Comparison of ENCODE assay signal across 8 cellular contexts in genomic region chr20:62924567-62925419, GRCh38. TPM values are rescaled to one million over a fixed set of nuclear protein-coding genes. Genes with fewer than 3 reads are reported as not detected.
A peak's percentile ranks its signal among the peaks of the same experiment; 100 is the strongest.
DNase-seq lines count a peak whose midpoint lies in the region; ATAC-seq, FAIRE-seq and TF ChIP-seq lines count a peak whose summit lies in the region.

No MANE protein-coding gene starts in this region.

- DNase-seq in activated naive CD4-positive, alpha-beta T cell treated with Interleukin-2 at 50 U/mL for 16 hours: no peak
- peak; percentile 42 for DNase-seq in SW480 (ENCODE audit: low spot score)
- peak; percentile 47 for DNase-seq in endothelial cell of umbilical vein (ENCODE audit: low read depth, low spot score)
- no peak for DNase-seq in DMS114 treated with DMSO at 0.1 percent for 48 hours (lab: John Stamatoyannopoulos, UW; ENCODE audit: unreplicated experiment)

- H2AFZ ChIP-seq in endothelial cell of umbilical vein (ENCODE audit: low read depth, low read length) (no peak overlapping the region), neural cell (ENCODE audit: low read depth, low read length) (no peak overlapping the region)

- TF ChIP-seq CTCF in endothelial cell of umbilical vein (IDR thresholded peaks at IDR 0.05; ENCODE audit: extremely low read depth in 1 of 2, insufficient read depth in 1 of 2, low read depth in 1 of 2, low read length in 2 of 2) (no peak), neural cell (IDR thresholded peaks at IDR 0.05; ENCODE audit: poor library complexity, severe bottlenecking) (no peak)

- H3K9me2 ChIP-seq in neural cell (ENCODE audit: insufficient read depth, low read length): no peaks in the 10 kb centered on the region

- CTCF ChIA-PET in endothelial cell of umbilical vein (lab: Charles Lee): interaction anchor here (0.9 to 1.8 kb wide), 4 partner anchors 13 to 48 kb away, joined by 3 to 6 read pairs (median 4); partner anchors contain the start of gene GID8

- FAIRE-seq in endothelial cell of umbilical vein (lab: Jason Lieb, UNC): no peak

- dilution Hi-C loops in endothelial cell of umbilical vein (cut with MboI; ENCODE audit: extremely low pct_ligation_motif_present, low sequenced_read_pairs): no loop called here

- TF ChIP-seq POLR2A in endothelial cell of umbilical vein (IDR thresholded peaks at IDR 0.05; ENCODE audit: low read depth, low read length): no peak

- no peaks in the 10 kb centered on the region for H3K27me3 ChIP-seq in endothelial cell of umbilical vein (ENCODE audit: control insufficient read depth in 2 of 2, insufficient read depth in 2 of 2, low read length in 2 of 2)
- H3K27me3 ChIP-seq in neural cell (ENCODE audit: insufficient read depth, low read depth, low read length): no peaks in the 10 kb centered on the region

- H3K4me1 ChIP-seq in endothelial cell of umbilical vein (ENCODE audit: control insufficient read depth, extremely low read depth, insufficient read depth, low read length): peaks cover 52% of the 10 kb centered on the region

- H3K4me2 ChIP-seq in endothelial cell of umbilical vein (ENCODE audit: insufficient read depth, low read length): peak overlapping the region; percentile 84
- peak overlapping the region; percentile 90 for H3K4me2 ChIP-seq in neural cell (ENCODE audit: low read length)

- H3K9ac ChIP-seq in endothelial cell of umbilical vein (replicated peaks; ENCODE audit: extremely low read depth, insufficient read depth, low read length): peak overlapping the region; percentile 83
- peak overlapping the region; percentile 97 for H3K9ac ChIP-seq in neural cell (ENCODE audit: low read length)

- H3K9me3 Mint-ChIP-seq in activated naive CD4-positive, alpha-beta T cell treated with anti-CD3 and anti-CD28 coated beads, Interleukin-2, amount 50 U/mL, for 24 hours: no peaks in the 10 kb centered on the region

- H3K36me3 ChIP-seq in endothelial cell of umbilical vein (ENCODE audit: control insufficient read depth in 2 of 2, extremely low read depth in 1 of 2, insufficient read depth in 2 of 2, low read length in 2 of 2) (no peaks in the 10 kb centered on the region), neural cell (ENCODE audit: insufficient read depth, low read length) (no peaks in the 10 kb centered on the region)

- H3K27me3 Mint-ChIP-seq in activated naive CD4-positive, alpha-beta T cell treated with anti-CD3 and anti-CD28 coated beads, Interleukin-2, amount 50 U/mL, for 24 hours: no peaks in the 10 kb centered on the region

- peak overlapping the region; percentile 95 for H3K27ac Mint-ChIP-seq in activated naive CD4-positive, alpha-beta T cell treated with anti-CD3 and anti-CD28 coated beads, Interleukin-2, amount 50 U/mL, for 24 hours

- TF ChIP-seq EP300 in neural cell (conservative IDR thresholded peaks at IDR 0.05; ENCODE audit: poor library complexity, severe bottlenecking): no peak

- H3K9me1 ChIP-seq in endothelial cell of umbilical vein (replicated peaks; ENCODE audit: control insufficient read depth, extremely low read depth, insufficient read depth, low read length): no peaks in the 10 kb centered on the region

- H3K9me3 ChIP-seq in endothelial cell of umbilical vein (replicated peaks; ENCODE audit: control insufficient read depth, insufficient read depth, low read length) (no peaks in the 10 kb centered on the region), neural cell (ENCODE audit: low read length) (no peaks in the 10 kb centered on the region)

- peak overlapping the region; percentile 58 for H3K27ac ChIP-seq in endothelial cell of umbilical vein (ENCODE audit: insufficient read depth, low read depth, low read length)
- H3K27ac ChIP-seq in neural cell (ENCODE audit: low read length): peak overlapping the region; percentile 92

- H3K36me3 Mint-ChIP-seq in activated naive CD4-positive, alpha-beta T cell treated with anti-CD3 and anti-CD28 coated beads, Interleukin-2, amount 50 U/mL, for 24 hours: peaks cover 2% of the 10 kb centered on the region

- H3F3A ChIP-seq in neural cell (ENCODE audit: insufficient read depth, low read length, poor library complexity, severe bottlenecking): peaks cover 3% of the 10 kb centered on the region

- H3K4me3 Mint-ChIP-seq in activated naive CD4-positive, alpha-beta T cell treated with anti-CD3 and anti-CD28 coated beads, Interleukin-2, amount 50 U/mL, for 24 hours: peak overlapping the region; percentile 96

- no peak for TF ChIP-seq RAD21 in neural cell (conservative IDR thresholded peaks at IDR 0.05)

- intact Hi-C loops in endothelial cell of umbilical vein (cut with micrococcal nuclease): no loop called here

- peaks cover 12% of the 10 kb centered on the region for H4K20me1 ChIP-seq in endothelial cell of umbilical vein (replicated peaks; ENCODE audit: control insufficient read depth, extremely low read depth, insufficient read depth, low read length)
- H4K20me1 ChIP-seq in neural cell (ENCODE audit: insufficient read depth): peaks cover 15% of the 10 kb centered on the region

- H3K79me2 ChIP-seq in endothelial cell of umbilical vein (ENCODE audit: control insufficient read depth, insufficient read depth, low read length): peaks cover 94% of the 10 kb centered on the region
- peaks cover 89% of the 10 kb centered on the region for H3K79me2 ChIP-seq in neural cell (replicated peaks; ENCODE audit: insufficient read depth, low read length)

- H3K4me1 Mint-ChIP-seq in activated naive CD4-positive, alpha-beta T cell treated with anti-CD3 and anti-CD28 coated beads, Interleukin-2, amount 50 U/mL, for 24 hours: peaks cover 66% of the 10 kb centered on the region

- BruUV-seq in endothelial cell of umbilical vein (replicated peaks; lab: Mats Ljungman, UMichigan): TSS peak; percentile 23

- POLR2A ChIA-PET in endothelial cell of umbilical vein (lab: Charles Lee): interaction anchor here (0.6 kb wide), 1 partner anchor 10 kb away, joined by 3 read pairs; no protein-coding TSS in a partner anchor

- no peak for ATAC-seq in HG03095 (IDR thresholded peaks at IDR 0.05; ENCODE audit: unreplicated experiment)
- no peak for ATAC-seq in HG03097 (IDR thresholded peaks at IDR 0.05; ENCODE audit: low FRiP score, unreplicated experiment)

- peak overlapping the region; percentile 71 to 96 (median 74) for H3K4me3 ChIP-seq in endothelial cell of umbilical vein (replicated peaks in 1 of 3; ENCODE audit: insufficient read depth in 1 of 3, low read depth in 1 of 3, low read length in 3 of 3)
- peak overlapping the region; percentile 98 for H3K4me3 ChIP-seq in neural cell (ENCODE audit: low read length)

TF ChIP-seq in endothelial cell of umbilical vein, 7 proteins besides CTCF, POLR2A, EP300 and RAD21:
- no peak for TF ChIP-seq MAX (IDR thresholded peaks at IDR 0.05; ENCODE audit: insufficient read depth, insufficient read length)

TF ChIP-seq in neural cell, 6 proteins besides CTCF, POLR2A, EP300 and RAD21 (continues in another document):
- TF ChIP-seq POLR2AphosphoS5 (IDR thresholded peaks at IDR 0.05) (no peak), SMC3 (conservative IDR thresholded peaks at IDR 0.05; ENCODE audit: poor library complexity) (no peak), TAF1 (IDR thresholded peaks at IDR 0.05; ENCODE audit: low read depth) (no peak), MXI1 (conservative IDR thresholded peaks at IDR 0.05; ENCODE audit: poor library complexity, severe bottlenecking) (no peak)

RNA-seq across cellular contexts. Expression of gene DIDO1, which starts 1.5 kb away (rescaled TPM):
- 46.6 and 51.2 TPM in 2 replicates for total RNA-seq in endothelial cell of umbilical vein
- 20.7 and 22.1 TPM in 2 replicates for polyA plus RNA-seq in endothelial cell of umbilical vein
- polyA plus RNA-seq in endothelial cell of umbilical vein (2011; cell fraction: cytosol; rRNA removed): 14.2 and 14.6 TPM in 2 replicates
- polyA plus RNA-seq in endothelial cell of umbilical vein (2011; cell fraction: nucleus; rRNA removed): 82.8 and 101 TPM in 2 replicates
- 22.4 and 23.8 TPM in 2 replicates for polyA plus RNA-seq in endothelial cell of umbilical vein (2012)
- 42.9 and 45.1 TPM in 2 replicates for polyA minus RNA-seq in endothelial cell of umbilical vein
- 12.6 TPM for polyA minus RNA-seq in endothelial cell of umbilical vein (2011; cell fraction: cytosol; rRNA and poly(A)+ RNA removed)
- polyA minus RNA-seq in endothelial cell of umbilical vein (2011; cell fraction: nucleus; rRNA and poly(A)+ RNA removed): 61.9 and 66.0 TPM in 2 replicates
- polyA plus RNA-seq in neural cell: 40.9 and 42.8 TPM in 2 replicates
- polyA minus RNA-seq in neural cell: 86.7 and 87.6 TPM in 2 replicates

RNA-seq across cellular contexts. Expression of gene GID8, which starts 13.2 kb away (rescaled TPM):
- total RNA-seq in endothelial cell of umbilical vein: 31.4 and 34.6 TPM in 2 replicates
- polyA plus RNA-seq in endothelial cell of umbilical vein (20.6 and 25.3 TPM in 2 replicates), neural cell (54.8 and 56.4 TPM in 2 replicates)
- polyA plus RNA-seq in endothelial cell of umbilical vein (2011; cell fraction: cytosol; rRNA removed): 25.6 and 27.1 TPM in 2 replicates
- polyA plus RNA-seq in endothelial cell of umbilical vein (2011; cell fraction: nucleus; rRNA removed): 18.7 and 21.7 TPM in 2 replicates
- 28.2 and 28.9 TPM in 2 replicates for polyA plus RNA-seq in endothelial cell of umbilical vein (2012)
- polyA minus RNA-seq in endothelial cell of umbilical vein (29.6 and 31.1 TPM in 2 replicates), neural cell (75.0 and 76.5 TPM in 2 replicates)
- 13.2 TPM for polyA minus RNA-seq in endothelial cell of umbilical vein (2011; cell fraction: cytosol; rRNA and poly(A)+ RNA removed)
- polyA minus RNA-seq in endothelial cell of umbilical vein (2011; cell fraction: nucleus; rRNA and poly(A)+ RNA removed): 12.6 and 13.0 TPM in 2 replicates

RNA-seq across cellular contexts. Expression of gene SLC17A9, which starts 27.7 kb away (rescaled TPM):
- 44.5 and 49.4 TPM in 2 replicates for total RNA-seq in endothelial cell of umbilical vein
- polyA plus RNA-seq in endothelial cell of umbilical vein (38.2 and 48.3 TPM in 2 replicates), neural cell (not detected in 2 replicates)
- polyA plus RNA-seq in endothelial cell of umbilical vein (2011; cell fraction: cytosol; rRNA removed): 9.6 and 15.4 TPM in 2 replicates
- 182 and 237 TPM in 2 replicates for polyA plus RNA-seq in endothelial cell of umbilical vein (2011; cell fraction: nucleus; rRNA removed)
- 22.2 and 38.9 TPM in 2 replicates for polyA plus RNA-seq in endothelial cell of umbilical vein (2012)
- polyA minus RNA-seq in endothelial cell of umbilical vein (10.8 and 19.6 TPM in 2 replicates), neural cell (not detected in 2 replicates)
- polyA minus RNA-seq in endothelial cell of umbilical vein (2011; cell fraction: cytosol; rRNA and poly(A)+ RNA removed): not detected
- polyA minus RNA-seq in endothelial cell of umbilical vein (2011; cell fraction: nucleus; rRNA and poly(A)+ RNA removed): 26.9 and 30.8 TPM in 2 replicates

Comparison
In these comparisons a context has a peak if more than half of its experiments do, and no peak if none do; other contexts are left out.
1. DNase-seq: peak in SW480 (single experiment) and endothelial cell of umbilical vein (single experiment); none in activated naive CD4-positive, alpha-beta T cell treated with Interleukin-2 at 50 U/mL for 16 hours (single experiment) and DMS114 treated with DMSO at 0.1 percent for 48 hours (single experiment).
2. RNA of gene SLC17A9, which starts 27.7 kb away (polyA plus RNA-seq): 9.6 to 237 TPM in endothelial cell of umbilical vein; not detected in neural cell; every median in the first group is over 10 times any median in the second.